8 cellular contexts compared by ENCODE assay signal in the genomic region with DNA sequence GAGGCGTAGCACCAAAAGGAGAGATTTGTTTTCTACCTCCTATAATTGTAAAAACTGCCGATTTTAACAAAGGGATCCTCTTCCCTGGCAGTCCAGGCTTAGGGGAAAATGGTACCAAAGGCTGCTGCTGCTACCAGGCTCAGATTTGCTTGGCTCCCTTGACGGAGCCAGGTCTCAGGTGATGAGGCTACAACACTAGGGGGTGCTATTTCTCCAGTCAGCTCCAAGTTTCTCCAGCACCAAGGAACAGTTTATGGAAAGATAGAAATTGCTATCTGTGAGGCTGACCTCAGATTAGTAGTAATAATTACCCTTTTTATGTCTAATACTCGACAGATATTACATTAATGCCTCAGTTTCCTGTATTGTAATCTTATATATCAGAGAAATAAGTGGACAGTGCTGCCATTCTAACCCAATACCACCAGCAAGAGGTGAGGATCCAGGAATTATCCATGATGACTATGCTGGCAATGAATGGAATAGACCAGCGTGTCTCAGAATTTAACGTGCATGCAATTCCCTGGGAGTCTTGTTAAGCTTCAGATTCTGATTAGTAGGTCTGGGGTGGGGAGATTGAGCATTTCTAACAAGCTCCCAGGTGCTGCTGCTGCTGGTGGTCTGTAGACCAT.
DNase-seq lines count a peak whose midpoint lies in the region; ATAC-seq and TF ChIP-seq lines count a peak whose summit lies in the region.

No MANE protein-coding gene starts in this region.

- H3K36me3 ChIP-seq in OCI-LY3 (replicated peaks; ENCODE audit: low read depth, low read length) (no peaks in the 10 kb centered on the region), tibial artery (no peaks in the 10 kb centered on the region)

- H3K9me3 Mint-ChIP-seq in activated CD4-positive, alpha-beta T cell treated with anti-CD3 and anti-CD28 coated beads for 36 hours (ENCODE audit: low read depth) = no peaks in the 10 kb centered on the region

- H3K27me3 ChIP-seq in OCI-LY3 (ENCODE audit: low read depth, low read length) = no peaks in the 10 kb centered on the region
- H3K27me3 ChIP-seq in tibial artery = no peaks in the 10 kb centered on the region

- no peaks in the 10 kb centered on the region for H4K20me1 ChIP-seq in OCI-LY3 (ENCODE audit: insufficient read depth, low read length)

- H3K9me3 ChIP-seq in OCI-LY3 (ENCODE audit: insufficient read depth, low read length) (no peaks in the 10 kb centered on the region), tibial artery (no peaks in the 10 kb centered on the region)

- peak; percentile 61 for DNase-seq in activated CD4-positive, alpha-beta T cell treated with anti-CD3 and anti-CD28 coated beads for 36 hours
- no peak for DNase-seq in activated CD4-positive, alpha-beta T cell treated with anti-CD3 and anti-CD28 coated beads, Interleukin-2, amount 50 U/mL, for 4 hours
- peak; percentile 39 for DNase-seq in HPDE6-E6E7 (ENCODE audit: extremely low spot score)
- DNase-seq in cerebellar cortex (ENCODE audit: low spot score) = peak; percentile 63
- DNase-seq in left kidney (ENCODE audit: low read depth, low spot score) = peak; percentile 79
- DNase-seq in tibial artery = no peak

- peaks cover 5% of the 10 kb centered on the region for H3K27me3 Mint-ChIP-seq in activated CD4-positive, alpha-beta T cell treated with anti-CD3 and anti-CD28 coated beads for 36 hours

- H3K27ac ChIP-seq in OCI-LY3 (ENCODE audit: low read length) (no peak overlapping the region), tibial artery (no peak overlapping the region)

- no peak overlapping the region for H2AFZ ChIP-seq in OCI-LY3 (ENCODE audit: low read depth, low read length)

- no peak overlapping the region for H3K9ac ChIP-seq in OCI-LY3 (ENCODE audit: low read length)

- no peak overlapping the region for H3K4me3 Mint-ChIP-seq in activated CD4-positive, alpha-beta T cell treated with anti-CD3 and anti-CD28 coated beads for 36 hours

- TF ChIP-seq CTCF in OCI-LY3 (IDR thresholded peaks at IDR 0.05; ENCODE audit: low read depth, low read length) (peak; percentile 86), tibial artery (IDR thresholded peaks at IDR 0.05) (peak; percentile 63 to 65)

- H3K79me2 ChIP-seq in OCI-LY3 (ENCODE audit: low read length) = no peaks in the 10 kb centered on the region

- H3K4me3 ChIP-seq in OCI-LY3 (ENCODE audit: low read length) (no peak overlapping the region), tibial artery (no peak overlapping the region)

- H3K36me3 Mint-ChIP-seq in activated CD4-positive, alpha-beta T cell treated with anti-CD3 and anti-CD28 coated beads for 36 hours (ENCODE audit: low read depth) = no peaks in the 10 kb centered on the region

- POLR2A ChIA-PET in activated CD4-positive, alpha-beta T cell treated with anti-CD3 and anti-CD28 coated beads for 36 hours (lab: Charles Lee) = no interaction called here

- peaks cover 24% of the 10 kb centered on the region for H3K4me1 ChIP-seq in OCI-LY3 (ENCODE audit: low read length)
- peaks cover 0 to 2% (median 0%) of the 10 kb centered on the region in 4 donors for H3K4me1 ChIP-seq in tibial artery

- no peak overlapping the region for H3K27ac Mint-ChIP-seq in activated CD4-positive, alpha-beta T cell treated with anti-CD3 and anti-CD28 coated beads for 36 hours

- H3K4me2 ChIP-seq in OCI-LY3 (ENCODE audit: low read length) = no peak overlapping the region

- CTCF ChIA-PET in activated CD4-positive, alpha-beta T cell treated with anti-CD3 and anti-CD28 coated beads for 36 hours (lab: Charles Lee) = interaction anchor here (0.7 to 3.1 kb wide), 7 partner anchors 8 to 467 kb away, joined by 3 to 12 read pairs (median 3); a partner anchor contains a TSS

- intact Hi-C loops in activated CD4-positive, alpha-beta T cell treated with anti-CD3 and anti-CD28 coated beads for 36 hours (cut with DNase I, micrococcal nuclease) = loop anchor here (2.0 to 10.0 kb wide), 4 partner anchors 113 to 456 kb away; a partner anchor contains a TSS
- intact Hi-C loops in tibial artery (cut with DNase I; ENCODE audit: low total_unique reads) = no loop called here

- peak; percentile 55 for ATAC-seq in activated CD4-positive, alpha-beta T cell treated with anti-CD3 and anti-CD28 coated beads for 36 hours
- ATAC-seq in HG03045 (IDR thresholded peaks at IDR 0.05; ENCODE audit: unreplicated experiment) = no peak

- no peaks in the 10 kb centered on the region for H3K4me1 Mint-ChIP-seq in activated CD4-positive, alpha-beta T cell treated with anti-CD3 and anti-CD28 coated beads for 36 hours

Comparison
In these comparisons a context has a peak if more than half of its experiments do, and no peak if none do; other contexts are left out.
1. DNase-seq: peak in activated CD4-positive, alpha-beta T cell treated with anti-CD3 and anti-CD28 coated beads for 36 hours (single experiment), HPDE6-E6E7 (single experiment), cerebellar cortex (single experiment) and left kidney (single experiment); none in activated CD4-positive, alpha-beta T cell treated with anti-CD3 and anti-CD28 coated beads, Interleukin-2, amount 50 U/mL, for 4 hours (0 of 2) and tibial artery (0 of 2).